30 cellular contexts compared by ENCODE assay signal in the genomic region with DNA sequence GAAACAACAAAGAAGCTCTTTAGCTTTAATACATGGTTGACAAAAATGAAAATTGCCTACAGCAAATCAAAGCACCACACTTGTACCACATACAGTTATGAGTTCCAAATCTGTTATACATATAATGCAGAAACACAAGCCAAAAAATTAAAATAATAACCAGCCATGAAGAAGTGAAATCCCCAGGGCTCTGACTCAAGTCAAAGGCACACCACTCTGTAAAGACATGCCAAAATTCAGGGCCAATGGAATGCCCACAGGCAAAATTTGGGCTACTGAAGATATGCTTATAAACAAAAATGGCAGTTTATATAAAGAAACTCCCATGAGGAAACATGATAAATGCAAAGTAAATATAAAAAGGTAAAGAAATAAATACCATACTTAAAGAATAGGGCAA. TPM values are rescaled to one million over a fixed set of nuclear protein-coding genes. Genes with fewer than 3 reads are reported as not detected.
"Had no signal": no experiment of that assay in that cellular context is flagged by ENCODE, and none has a peak within 500 bp of the region (broad histone marks: within the 10 kb centered on the region; RNA-seq: fewer than 3 reads in every experiment).

No MANE protein-coding gene starts in this region.

- H3K79me2 ChIP-seq: hepatocyte, parathyroid adenoma had no signal

- H2AFZ ChIP-seq: hepatocyte, parathyroid adenoma had no signal

- H3K36me3 Mint-ChIP-seq: activated naive CD8-positive, alpha-beta T cell treated with anti-CD3 and anti-CD28 coated beads for 36 hours; naive B cell; stimulated activated memory B cell treated with anti-CD40 and anti-IgM and Interleukin-4, amounts not matched to agents 10 μg/mL and 1 μg/mL and 100 μg/mL, for 72 hours had no signal

- ATAC-seq: activated CD4-positive, alpha-beta T cell treated with anti-CD3 and anti-CD28 coated beads for 36 hours; esophagus mucosa; gastroesophageal sphincter; psoas muscle; stimulated activated memory B cell treated with anti-CD40 and anti-IgM and Interleukin-4, amounts not matched to agents 10 μg/mL and 1 μg/mL and 100 μg/mL, for 72 hours; stimulated activated naive CD8-positive, alpha-beta T cell treated with anti-CD3 and anti-CD28 coated beads, Interleukin-15, amount 100 ng/mL, for 72 hours; upper lobe of right lung had no signal

- H3K27me3 Mint-ChIP-seq: activated CD4-positive, alpha-beta T cell treated with anti-CD3 and anti-CD28 coated beads for 36 hours; activated naive CD8-positive, alpha-beta T cell treated with anti-CD3 and anti-CD28 coated beads for 36 hours; dendritic cell treated with granulocyte-macrophage colony-stimulating factor and Interleukin-4, amounts not matched to agents 40 ng/mL and 50 ng/mL, for 4 days; naive B cell; stimulated activated memory B cell treated with anti-CD40 and anti-IgM and Interleukin-4, amounts not matched to agents 10 μg/mL and 1 μg/mL and 100 μg/mL, for 72 hours; stimulated activated naive CD8-positive, alpha-beta T cell treated with anti-CD3 and anti-CD28 coated beads, Interleukin-15, amount 100 ng/mL, for 72 hours had no signal

- H3K27me3 ChIP-seq: breast epithelium, gastroesophageal sphincter, hepatocyte, neutrophil, sigmoid colon, thyroid gland, upper lobe of right lung had no signal

- H3K9me3 ChIP-seq: breast epithelium, gastroesophageal sphincter, left ventricle myocardium inferior, neutrophil, psoas muscle, sigmoid colon, thyroid gland, upper lobe of right lung had no signal

- H3K4me3 Mint-ChIP-seq: activated CD4-positive, alpha-beta T cell treated with anti-CD3 and anti-CD28 coated beads for 36 hours; activated naive CD4-positive, alpha-beta T cell treated with anti-CD3 and anti-CD28 coated beads for 36 hours; activated naive CD8-positive, alpha-beta T cell treated with anti-CD3 and anti-CD28 coated beads for 36 hours; dendritic cell treated with granulocyte-macrophage colony-stimulating factor and Interleukin-4, amounts not matched to agents 40 ng/mL and 50 ng/mL, for 4 days; endodermal cell; naive B cell; nephron progenitor cell; stimulated activated memory B cell treated with anti-CD40 and anti-IgM and Interleukin-4, amounts not matched to agents 10 μg/mL and 1 μg/mL and 100 μg/mL, for 72 hours; stimulated activated naive CD8-positive, alpha-beta T cell treated with anti-CD3 and anti-CD28 coated beads, Interleukin-15, amount 100 ng/mL, for 72 hours had no signal

- H3K4me1 Mint-ChIP-seq: activated CD4-positive, alpha-beta T cell treated with anti-CD3 and anti-CD28 coated beads for 36 hours; naive B cell; nephron progenitor cell; stimulated activated memory B cell treated with anti-CD40 and anti-IgM and Interleukin-4, amounts not matched to agents 10 μg/mL and 1 μg/mL and 100 μg/mL, for 72 hours had no signal

- H3K27ac Mint-ChIP-seq: activated CD4-positive, alpha-beta T cell treated with anti-CD3 and anti-CD28 coated beads for 36 hours; activated naive CD4-positive, alpha-beta T cell treated with anti-CD3 and anti-CD28 coated beads for 36 hours; activated naive CD8-positive, alpha-beta T cell treated with anti-CD3 and anti-CD28 coated beads for 36 hours; dendritic cell treated with granulocyte-macrophage colony-stimulating factor and Interleukin-4, amounts not matched to agents 40 ng/mL and 50 ng/mL, for 4 days; endodermal cell; stimulated activated memory B cell treated with anti-CD40 and anti-IgM and Interleukin-4, amounts not matched to agents 10 μg/mL and 1 μg/mL and 100 μg/mL, for 72 hours; stimulated activated naive CD8-positive, alpha-beta T cell treated with anti-CD3 and anti-CD28 coated beads, Interleukin-15, amount 100 ng/mL, for 72 hours had no signal

- H3K27ac ChIP-seq: breast epithelium, gastroesophageal sphincter, hepatocyte, left ventricle myocardium inferior, neutrophil, parathyroid adenoma, psoas muscle, sigmoid colon, thyroid gland, upper lobe of right lung had no signal

- H3K4me2 ChIP-seq: hepatocyte, smooth muscle cell had no signal

- H3K36me3 ChIP-seq: breast epithelium, gastroesophageal sphincter, neutrophil, sigmoid colon, thyroid gland, upper lobe of right lung had no signal

- H3K9ac ChIP-seq: parathyroid adenoma had no signal

- H3K9me3 Mint-ChIP-seq: activated naive CD4-positive, alpha-beta T cell treated with anti-CD3 and anti-CD28 coated beads for 36 hours; activated naive CD8-positive, alpha-beta T cell treated with anti-CD3 and anti-CD28 coated beads for 36 hours; dendritic cell treated with granulocyte-macrophage colony-stimulating factor and Interleukin-4, amounts not matched to agents 40 ng/mL and 50 ng/mL, for 4 days; endodermal cell; naive B cell; nephron progenitor cell; stimulated activated memory B cell treated with anti-CD40 and anti-IgM and Interleukin-4, amounts not matched to agents 10 μg/mL and 1 μg/mL and 100 μg/mL, for 72 hours had no signal

- H3K4me1 ChIP-seq: breast epithelium, gastroesophageal sphincter, parathyroid adenoma, psoas muscle, sigmoid colon, thyroid gland had no signal

- H3K4me3 ChIP-seq: breast epithelium, gastroesophageal sphincter, hepatocyte, left ventricle myocardium inferior, psoas muscle, sigmoid colon, smooth muscle cell, thyroid gland, upper lobe of right lung had no signal

- DNase-seq: activated CD4-positive, alpha-beta T cell treated with anti-CD3 and anti-CD28 coated beads for 36 hours; activated CD4-positive, CD25-positive, alpha-beta regulatory T cell; activated effector memory CD4-positive, alpha-beta T cell treated with Interleukin-2 at 50 U/mL for 16 hours; activated naive CD4-positive, alpha-beta T cell treated with anti-CD3 and anti-CD28 coated beads for 36 hours; activated naive CD8-positive, alpha-beta T cell treated with anti-CD3 and anti-CD28 coated beads for 36 hours; activated T-cell treated with anti-CD3 and anti-CD28 coated beads for 4 hours; central memory CD4-positive, alpha-beta T cell; islet precursor cell; left ventricle myocardium inferior; naive B cell; nephron progenitor cell; psoas muscle; sigmoid colon; stimulated activated CD4-positive, alpha-beta T cell treated with anti-CD3 and anti-CD28 coated beads, Interleukin-1b, Interleukin-23, amount 100 ng/mL, for 48 hours; stimulated activated CD4-positive, alpha-beta T cell treated with anti-CD3 and anti-CD28 coated beads, Interleukin-4, amount 100 ng/mL, for 4 hours; stimulated activated CD8-positive, alpha-beta memory T cell treated with anti-CD3 and anti-CD28 coated beads, Interleukin-4, amount 100 ng/mL, for 48 hours; stimulated activated naive CD8-positive, alpha-beta T cell treated with anti-CD3 and anti-CD28 coated beads, Interleukin-15, amount 100 ng/mL, for 72 hours; T-helper 1 cell; thyroid gland; upper lobe of right lung had no signal

RNA-seq across cellular contexts. Expression of a gene that starts 29.0 kb away (rescaled TPM):
- polyA plus RNA-seq: hepatocyte had no signal
